ENCODE assay signal across 10 cellular contexts in genomic region chr15:60751985-60752952, GRCh38.
DNase-seq lines count a peak whose midpoint lies in the region; TF ChIP-seq lines count a peak whose summit lies in the region.
"Had no signal": no experiment of that assay in that cellular context is flagged by ENCODE, and none has a peak within 500 bp of the region (broad histone marks: within the 10 kb centered on the region; RNA-seq: fewer than 3 reads in every experiment).

No MANE protein-coding gene starts in this region.

- no peak overlapping the region for H3K4me3 Mint-ChIP-seq in MCF 10A (ENCODE audit: unreplicated experiment)

- POLR2A ChIA-PET in MCF 10A (lab: Yijun Ruan, JAX) (interaction anchor here (0.6 to 1.0 kb wide), 2 partner anchors 22 to 139 kb away, joined by 3 read pairs; no protein-coding TSS in a partner anchor), RWPE1 (lab: Yijun Ruan, JAX; ENCODE audit: low non-redundant PET) (no interaction called here)

- no peaks in the 10 kb centered on the region for H3K9me3 Mint-ChIP-seq in MCF 10A (ENCODE audit: unreplicated experiment)

- H3K27ac Mint-ChIP-seq in MCF 10A (ENCODE audit: low read depth, unreplicated experiment), result peak overlapping the region; percentile 14

- H3K79me2 ChIP-seq in mammary epithelial cell (ENCODE audit: insufficient read depth, low read length), result no peaks in the 10 kb centered on the region

- H3K27me3 Mint-ChIP-seq in MCF 10A (ENCODE audit: insufficient read depth, unreplicated experiment), result peaks cover 24% of the 10 kb centered on the region

- BruUV-seq in MCF 10A (replicated peaks; lab: Mats Ljungman, UMichigan) (no TSS peak), mammary epithelial cell (replicated peaks; lab: Mats Ljungman, UMichigan) (no TSS peak)

- H3K4me2 ChIP-seq in mammary epithelial cell (ENCODE audit: insufficient read depth, low read depth, low read length), result no peak overlapping the region

- peaks cover under 1% of the 10 kb centered on the region for H3K27me3 ChIP-seq in mammary epithelial cell (ENCODE audit: insufficient read depth, low read length)
- no peaks in the 10 kb centered on the region for H3K27me3 ChIP-seq in endocrine pancreas (ENCODE audit: control insufficient read depth, insufficient read depth, low read length)
- H3K27me3 ChIP-seq in muscle layer of duodenum (ENCODE audit: low read depth, low read length), result no peaks in the 10 kb centered on the region

- no peak for TF ChIP-seq CTCF in MCF 10A (IDR thresholded peaks at IDR 0.05; ENCODE audit: unreplicated experiment)
- no peak for TF ChIP-seq CTCF in mammary epithelial cell (conservative IDR thresholded peaks at IDR 0.05 in 1 of 2, IDR thresholded peaks at IDR 0.05 in 1 of 2; ENCODE audit: extremely low read depth in 1 of 2, insufficient read depth in 1 of 2, low read depth in 1 of 2, low read length in 2 of 2)
- TF ChIP-seq CTCF in RWPE1 (conservative IDR thresholded peaks at IDR 0.05; ENCODE audit: low read depth), result no peak

- in situ Hi-C loops in mammary epithelial cell (cut with MboI; ENCODE audit: low sequenced_read_pairs in 2 of 2), result no loop called here

- H3K9me3 ChIP-seq in mammary epithelial cell (replicated peaks; ENCODE audit: insufficient read depth, low read length) (no peaks in the 10 kb centered on the region), endocrine pancreas (ENCODE audit: control insufficient read depth, low read length) (no peaks in the 10 kb centered on the region), muscle layer of duodenum (ENCODE audit: control insufficient read depth in 1 of 2, low read length in 2 of 2) (no peaks in the 10 kb centered on the region)

- H3K36me3 ChIP-seq in mammary epithelial cell (ENCODE audit: insufficient read depth, low read length), result no peaks in the 10 kb centered on the region
- no peaks in the 10 kb centered on the region for H3K36me3 ChIP-seq in endocrine pancreas (ENCODE audit: control insufficient read depth, insufficient read depth, low read length)
- no peaks in the 10 kb centered on the region for H3K36me3 ChIP-seq in muscle layer of duodenum (ENCODE audit: control insufficient read depth in 1 of 2, insufficient read depth in 2 of 2, low read length in 2 of 2)

- H3K4me1 Mint-ChIP-seq in MCF 10A (ENCODE audit: insufficient read depth, unreplicated experiment), result no peaks in the 10 kb centered on the region

- no peaks in the 10 kb centered on the region for H3K36me3 Mint-ChIP-seq in MCF 10A (ENCODE audit: insufficient read depth, unreplicated experiment)

- H2AFZ ChIP-seq in mammary epithelial cell (ENCODE audit: low read depth, low read length), result no peak overlapping the region

- DNase-seq in MCF 10A (ENCODE audit: unreplicated experiment) (no peak), mammary epithelial cell (no peak), RWPE1 (ENCODE audit: low spot score) (no peak)
- no peak for DNase-seq in activated CD8-positive, alpha-beta memory T cell treated with anti-CD3 and anti-CD28 coated beads for 24 hours
- DNase-seq in stimulated activated CD4-positive, alpha-beta T cell treated with anti-CD3 and anti-CD28 coated beads, Interleukin-2, amount 100 ng/mL, for 24 hours, result no peak
- no peak for DNase-seq in stimulated activated CD4-positive, alpha-beta T cell treated with anti-CD3 and anti-CD28 coated beads, Interleukin-12 subunit alpha, Interleukin-12 subunit beta, amount 100 ng/mL, for 4 hours
- DNase-seq: AML-193 had no signal

- CTCF ChIA-PET in MCF 10A (lab: Yijun Ruan, JAX) (no interaction called here), mammary epithelial cell (lab: Charles Lee; ENCODE audit: low non-redundant PET) (no interaction called here), RWPE1 (lab: Yijun Ruan, JAX) (no interaction called here)

- H3K4me1 ChIP-seq in mammary epithelial cell (ENCODE audit: insufficient read depth, low read length) (no peaks in the 10 kb centered on the region), endocrine pancreas (ENCODE audit: control insufficient read depth, insufficient read depth, low read length) (no peaks in the 10 kb centered on the region), muscle layer of duodenum (ENCODE audit: control insufficient read depth in 1 of 2, insufficient read depth in 2 of 2, low read length in 2 of 2) (no peaks in the 10 kb centered on the region)

- intact Hi-C loops in MCF 10A (cut with micrococcal nuclease), result no loop called here
- intact Hi-C loops in mammary epithelial cell (cut with micrococcal nuclease), result no loop called here

- H3K9ac ChIP-seq in mammary epithelial cell (ENCODE audit: insufficient read depth, low read length) (no peak overlapping the region), endocrine pancreas (ENCODE audit: control insufficient read depth, insufficient read depth, low read length) (peak overlapping the region; percentile 14)

- H4K20me1 ChIP-seq in mammary epithelial cell (ENCODE audit: insufficient read depth, low read length), result peaks cover 3% of the 10 kb centered on the region

- 73% methylated on average over 21 of the region's 21 CpGs for WGBS in mammary epithelial cell (ENCODE audit: low coverage, missing lambda C conversion rate)

- H3K27ac ChIP-seq in mammary epithelial cell (ENCODE audit: insufficient read depth, low read depth, low read length) (no peak overlapping the region), muscle layer of duodenum (ENCODE audit: low read length) (peak overlapping the region; percentile 35), RWPE1 (no peak overlapping the region)
- H3K27ac ChIP-seq: epithelial cell of prostate had no signal

- no peak overlapping the region for H3K4me3 ChIP-seq in mammary epithelial cell (replicated peaks in 1 of 3; ENCODE audit: insufficient read depth in 1 of 3, low read depth in 2 of 3, low read length in 3 of 3)
- H3K4me3 ChIP-seq in endocrine pancreas (ENCODE audit: control insufficient read depth, insufficient read depth, low read length), result peak overlapping the region; percentile 74
- H3K4me3 ChIP-seq in muscle layer of duodenum (ENCODE audit: low read depth in 1 of 2, low read length in 2 of 2), result no peak overlapping the region

- dilution Hi-C loops in mammary epithelial cell (cut with HindIII; ENCODE audit: low sequenced_read_pairs), result no loop called here
